Comparison of ENCODE assay signal across 8 cellular contexts in the genomic region with DNA sequence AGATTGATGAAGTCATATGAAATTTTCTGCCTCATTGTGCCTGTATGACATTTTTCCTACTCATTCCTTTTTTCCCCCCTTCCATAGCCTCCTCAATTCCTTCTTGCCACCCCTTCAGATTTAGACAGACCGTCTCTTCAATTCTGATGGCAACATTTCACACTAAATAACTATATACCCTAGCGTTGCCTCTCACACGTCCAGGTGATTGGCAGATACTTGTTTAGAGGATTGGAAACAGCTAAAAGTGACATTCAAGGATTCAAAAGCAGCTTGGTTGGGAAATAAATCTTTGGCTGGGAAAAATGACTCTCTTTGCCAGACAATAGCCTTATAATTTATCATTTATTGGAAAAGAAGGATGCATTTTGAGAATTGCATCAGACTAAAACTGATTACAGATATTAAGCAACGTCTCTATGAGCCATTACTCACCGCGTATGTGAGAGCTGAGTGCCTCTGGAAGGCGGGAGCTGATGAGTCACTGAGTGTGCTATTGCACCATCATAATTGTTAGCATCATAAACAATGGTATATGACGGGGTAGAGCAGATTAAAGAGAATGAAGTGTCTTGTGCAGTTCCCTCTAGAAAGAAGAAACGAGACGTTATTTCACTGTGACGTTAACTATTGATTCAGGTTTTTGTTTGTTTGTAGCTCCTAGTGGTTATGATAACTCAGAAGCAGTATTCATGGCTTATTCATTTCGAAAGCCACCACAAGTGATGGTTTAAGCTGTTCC.
DNase-seq lines count a peak whose midpoint lies in the region; ATAC-seq and TF ChIP-seq lines count a peak whose summit lies in the region.

No MANE protein-coding gene starts in this region.

- H3K4me1 ChIP-seq in breast epithelium (no peaks in the 10 kb centered on the region), PC-9 (replicated peaks; ENCODE audit: insufficient read depth) (peaks cover 14% of the 10 kb centered on the region), upper lobe of left lung (peaks cover 0 to 3% (median 0%) of the 10 kb centered on the region in 4 donors)

- H3K36me3 Mint-ChIP-seq in MCF 10A (ENCODE audit: insufficient read depth, unreplicated experiment) = no peaks in the 10 kb centered on the region

- H3K79me2 ChIP-seq in PC-9 (ENCODE audit: low read depth) = no peaks in the 10 kb centered on the region

- no peak overlapping the region for H3K4me3 ChIP-seq in breast epithelium
- H3K4me3 ChIP-seq in PC-9 = peak overlapping the region; percentile 37; the same call in 1 of the 2 replicates
- no peak overlapping the region for H3K4me3 ChIP-seq in fibroblast of mammary gland (ENCODE audit: control insufficient read depth, low read depth, low read length)
- no peak overlapping the region for H3K4me3 ChIP-seq in upper lobe of left lung

- CTCF ChIA-PET in MCF 10A (lab: Yijun Ruan, JAX) (interaction anchor here (0.6 to 0.7 kb wide), 2 partner anchors 60 to 125 kb away, joined by 3 to 4 read pairs; no protein-coding TSS in a partner anchor), PC-9 (lab: Charles Lee) (no interaction called here)

- H3K9me3 ChIP-seq in breast epithelium = no peaks in the 10 kb centered on the region
- H3K9me3 ChIP-seq in PC-9 (ENCODE audit: insufficient read depth, low read depth) = no peaks in the 10 kb centered on the region
- no peaks in the 10 kb centered on the region for H3K9me3 ChIP-seq in upper lobe of left lung

- H4K20me1 ChIP-seq in PC-9 (ENCODE audit: insufficient read depth) = no peaks in the 10 kb centered on the region

- H3K27ac ChIP-seq in breast epithelium = peak overlapping the region in 1 of 2 donors; percentile 46
- H3K27ac ChIP-seq in PC-9 = peak overlapping the region; percentile 89
- H3K27ac ChIP-seq in upper lobe of left lung = peak overlapping the region in 2 of 4 donors; percentile 10 to 28

- no peaks in the 10 kb centered on the region for H3K27me3 ChIP-seq in breast epithelium
- no peaks in the 10 kb centered on the region for H3K27me3 ChIP-seq in PC-9 (ENCODE audit: insufficient read depth, low read depth)
- no peaks in the 10 kb centered on the region for H3K27me3 ChIP-seq in upper lobe of left lung

- peak overlapping the region; percentile 73 for H3K4me2 ChIP-seq in PC-9

- peak overlapping the region; percentile 91 for H3K27ac Mint-ChIP-seq in MCF 10A (ENCODE audit: low read depth, unreplicated experiment)

- H3K4me3 Mint-ChIP-seq in MCF 10A (ENCODE audit: unreplicated experiment) = peak overlapping the region; percentile 29

- TF ChIP-seq CTCF in MCF 10A (IDR thresholded peaks at IDR 0.05; ENCODE audit: unreplicated experiment) = no peak
- no peak for TF ChIP-seq CTCF in breast epithelium (IDR thresholded peaks at IDR 0.05)
- no peak for TF ChIP-seq CTCF in PC-9 (conservative IDR thresholded peaks at IDR 0.05)
- no peak for TF ChIP-seq CTCF in fibroblast of mammary gland (conservative IDR thresholded peaks at IDR 0.05; ENCODE audit: control insufficient read depth, insufficient read depth, low read depth, low read length)
- TF ChIP-seq CTCF in upper lobe of left lung (IDR thresholded peaks at IDR 0.05) = no peak

- no peaks in the 10 kb centered on the region for H3K9me3 Mint-ChIP-seq in MCF 10A (ENCODE audit: unreplicated experiment)

- peak in 2 of 4 donors; percentile 8 to 25 for TF ChIP-seq EP300 in upper lobe of left lung (IDR thresholded peaks at IDR 0.05)

- ATAC-seq in upper lobe of left lung (ENCODE audit: low FRiP score in 2 of 2) (peak; percentile 80 to 96), HG03432 (IDR thresholded peaks at IDR 0.05; ENCODE audit: unreplicated experiment) (no peak), GM21825 (IDR thresholded peaks at IDR 0.05; ENCODE audit: unreplicated experiment) (no peak), GM19328 (IDR thresholded peaks at IDR 0.05; ENCODE audit: unreplicated experiment) (no peak)

- BruUV-seq in MCF 10A (replicated peaks; lab: Mats Ljungman, UMichigan) (TSS peak; percentile 51), PC-9 (replicated peaks; lab: Mats Ljungman, UMichigan) (no TSS peak)

- intact Hi-C loops in MCF 10A (cut with micrococcal nuclease) = no loop called here
- intact Hi-C loops in breast epithelium (cut with DNase I; ENCODE audit: low total_unique reads) = no loop called here
- intact Hi-C loops in PC-9 (cut with micrococcal nuclease; ENCODE audit: unreplicated experiment) = loop anchor here (10.0 kb wide), 1 partner anchor 335 kb away; no protein-coding TSS in a partner anchor

- H3K36me3 ChIP-seq in breast epithelium = no peaks in the 10 kb centered on the region
- H3K36me3 ChIP-seq in PC-9 (ENCODE audit: low read depth) = no peaks in the 10 kb centered on the region
- H3K36me3 ChIP-seq in upper lobe of left lung = no peaks in the 10 kb centered on the region

- H3K27me3 Mint-ChIP-seq in MCF 10A (ENCODE audit: insufficient read depth, unreplicated experiment) = no peaks in the 10 kb centered on the region

- 53 to 54% methylated on average over 12 of the region's 12 CpGs for WGBS in upper lobe of left lung, 2 donors

- H3K4me1 Mint-ChIP-seq in MCF 10A (ENCODE audit: insufficient read depth, unreplicated experiment) = peaks cover 21% of the 10 kb centered on the region

- H2AFZ ChIP-seq in PC-9 = peak overlapping the region; percentile 36; the same call in 1 of the 2 replicates

- DNase-seq in MCF 10A (ENCODE audit: unreplicated experiment) (peak; percentile 97), breast epithelium (ENCODE audit: low spot score in 2 of 2) (no peak), PC-9 (peak; percentile 51 to 90), fibroblast of mammary gland (ENCODE audit: low read depth) (peak; percentile 100), upper lobe of left lung (peak in 1 of 2 donors; percentile 52)

- H3K9me2 ChIP-seq in PC-9 (ENCODE audit: insufficient read depth) = no peaks in the 10 kb centered on the region

- peaks cover 9% of the 10 kb centered on the region for H3F3A ChIP-seq in PC-9 (ENCODE audit: insufficient read depth, low read depth)

- POLR2A ChIA-PET in MCF 10A (lab: Yijun Ruan, JAX) (interaction anchor here (0.5 to 1.5 kb wide), 8 partner anchors 9 to 283 kb away, joined by 3 to 5 read pairs (median 4); no protein-coding TSS in a partner anchor), PC-9 (lab: Charles Lee; ENCODE audit: unreplicated experiment) (interaction anchor here (0.6 kb wide), 1 partner anchor 157 kb away, joined by 7 read pairs; no protein-coding TSS in a partner anchor)

- no peak for TF ChIP-seq POLR2A in breast epithelium (IDR thresholded peaks at IDR 0.05)
- no peak for TF ChIP-seq POLR2A in upper lobe of left lung (IDR thresholded peaks at IDR 0.05)

Comparison
In these comparisons a context has a peak if more than half of its experiments do, and no peak if none do; other contexts are left out.
1. DNase-seq: peak in MCF 10A (single experiment), PC-9 (2 of 2) and fibroblast of mammary gland (single experiment); none in breast epithelium (0 of 2).
2. ATAC-seq: peak in upper lobe of left lung (2 of 2); none in HG03432 (single experiment), GM21825 (single experiment) and GM19328 (single experiment).